ENCODE assay signal across 8 cellular contexts in genomic region chr5:138213161-138214029, GRCh38. TPM values are rescaled to one million over a fixed set of nuclear protein-coding genes. Genes with fewer than 3 reads are reported as not detected.
DNase-seq lines count a peak whose midpoint lies in the region; ATAC-seq, FAIRE-seq and TF ChIP-seq lines count a peak whose summit lies in the region.

CDC23 (minus strand) TSS chr5:138213323; CDS start chr5:138213312, 11 bp downstream.

- H3K4me1 ChIP-seq in right atrium auricular region = peaks cover 0 to 18% of the 10 kb centered on the region in 2 donors
- H3K4me1 ChIP-seq in psoas muscle = peaks cover 14% of the 10 kb centered on the region

- 1% methylated on average over 32 of the region's 32 CpGs for WGBS in psoas muscle, 3 donors

- H3K27ac ChIP-seq in right atrium auricular region (peak within 1 kb of the TSS; percentile 66 to 85), psoas muscle (peak within 1 kb of the TSS; percentile 82)

- no peaks in the 10 kb centered on the region for H3K27me3 ChIP-seq in right atrium auricular region
- H3K27me3 ChIP-seq in psoas muscle (ENCODE audit: insufficient read depth in 3 of 3, low read length in 2 of 3) = no peaks in the 10 kb centered on the region

- TF ChIP-seq CTCF in right atrium auricular region (IDR thresholded peaks at IDR 0.05) = no peak
- TF ChIP-seq CTCF in psoas muscle (IDR thresholded peaks at IDR 0.05) = no peak

- peak; percentile 56 for FAIRE-seq in urothelium cell line (lab: Jason Lieb, UNC)

- H3K36me3 ChIP-seq in right atrium auricular region (no peaks in the 10 kb centered on the region), psoas muscle (ENCODE audit: insufficient read depth in 1 of 2, low read depth in 1 of 2) (peaks cover 0 to 29% of the 10 kb centered on the region in 2 donors)

- no peaks in the 10 kb centered on the region for H3K9me3 ChIP-seq in right atrium auricular region
- no peaks in the 10 kb centered on the region for H3K9me3 ChIP-seq in psoas muscle

- peak; percentile 84 for ATAC-seq in GM18499 (IDR thresholded peaks at IDR 0.05; ENCODE audit: insufficient read depth, unreplicated experiment)
- ATAC-seq in HG02943 (IDR thresholded peaks at IDR 0.05; ENCODE audit: low read depth, unreplicated experiment) = peak; percentile 97
- peak; percentile 98 to 100 (median 99) for ATAC-seq in psoas muscle

- peak; percentile 90 for DNase-seq in NCI-H187 treated with DMSO at 0.1 percent for 48 hours (lab: John Stamatoyannopoulos, UW)
- DNase-seq in anterior cingulate cortex (lab: John Stamatoyannopoulos, UW) = peak; percentile 33 to 97 (median 88)
- DNase-seq in right atrium auricular region (ENCODE audit: low spot score) = peak; percentile 96
- DNase-seq in psoas muscle = peak; percentile 89 to 93
- DNase-seq in urothelium cell line (ENCODE audit: low spot score) = peak; percentile 97

- intact Hi-C loops in T-helper 2 cell treated with Interferon-gamma antibody and Interleukin-4, amounts not matched to agents 100 ng/mL and 5 ng/mL, for 36 hours (cut with micrococcal nuclease) = loop anchor here (1.0 to 2.0 kb wide), 5 partner anchors 35 to 330 kb away; partner anchors contain the start of genes BRD8, CDC25C, ETF1 and KDM3B
- intact Hi-C loops in psoas muscle (cut with DNase I) = no loop called here

- H3K4me3 ChIP-seq in right atrium auricular region = peak within 1 kb of the TSS; percentile 81 to 92
- H3K4me3 ChIP-seq in psoas muscle = peak within 1 kb of the TSS; percentile 86

RNA-seq across cellular contexts. Expression of gene CDC23, which starts in this region (rescaled TPM):
- total RNA-seq in T-helper 2 cell treated with Interferon-gamma antibody and Interleukin-4, amounts not matched to agents 100 ng/mL and 5 ng/mL, for 36 hours = 36.3 and 37.4 TPM in 2 replicates
- total RNA-seq in right atrium auricular region (10 to 100 TPM in 1 of 2 donors, 1 to 10 TPM in 1; 9.2 to 11.6 TPM), psoas muscle (10 to 100 TPM in 3 of 4 donors, 1 to 10 TPM in 1; 9.2 to 15.0 (median 13.5) TPM)
- 10 to 100 TPM in 2 of 3 donors, 1 to 10 TPM in 1; 7.2 to 14.3 (median 13.4) TPM for polyA plus RNA-seq in psoas muscle

Comparison
In these comparisons a context has a peak if more than half of its experiments do, and no peak if none do; other contexts are left out.
1. Peak in every context shown above with its lines: DNase-seq, ATAC-seq, H3K4me3 ChIP-seq and H3K27ac ChIP-seq.